ENCODE assay signal across 8 cellular contexts in genomic region chr2:202378001-202378400, GRCh38. TPM values are rescaled to one million over a fixed set of nuclear protein-coding genes. Genes with fewer than 3 reads are reported as not detected.
DNase-seq lines count a peak whose midpoint lies in the region; ATAC-seq and TF ChIP-seq lines count a peak whose summit lies in the region.

No MANE protein-coding gene starts in this region.

- H3K9me3 ChIP-seq in iPS-18a (ENCODE audit: control insufficient read depth, low read depth, low read length) = no peaks in the 10 kb centered on the region
- no peaks in the 10 kb centered on the region for H3K9me3 ChIP-seq in stomach

- H3K36me3 ChIP-seq in iPS-18a (ENCODE audit: control insufficient read depth, low read depth, low read length) (no peaks in the 10 kb centered on the region), stomach (no peaks in the 10 kb centered on the region)

- TF ChIP-seq POLR2A in stomach (IDR thresholded peaks at IDR 0.05) = no peak

- no peak for TF ChIP-seq CTCF in activated B cell treated with CpG ODN at 0.5 μM for 24 hours (IDR thresholded peaks at IDR 0.05)
- no peak for TF ChIP-seq CTCF in stomach (IDR thresholded peaks at IDR 0.05)

- H3K4me1 ChIP-seq in iPS-18a (ENCODE audit: control insufficient read depth, low read depth, low read length) = peaks cover 12% of the 10 kb centered on the region
- H3K4me1 ChIP-seq in stomach = peaks cover 11 to 54% (median 37%) of the 10 kb centered on the region in 4 donors

- H3K27me3 ChIP-seq in iPS-18a (ENCODE audit: control insufficient read depth, insufficient read depth, low read length) (peaks cover 5% of the 10 kb centered on the region), stomach (no peaks in the 10 kb centered on the region)

- peak overlapping the region; percentile 98 for H3K4me3 Mint-ChIP-seq in activated B cell treated with CpG ODN at 0.5 μM for 24 hours

- H3K36me3 Mint-ChIP-seq in activated B cell treated with CpG ODN at 0.5 μM for 24 hours (ENCODE audit: low read depth) = peaks cover 15% of the 10 kb centered on the region

- WGBS in stomach, 5 donors = 3 to 8% (median 5%) methylated on average over 4 of the region's 4 CpGs

- POLR2A ChIA-PET in activated B cell treated with CpG ODN at 0.5 μM for 24 hours (lab: Charles Lee) = interaction anchor here (1.5 kb wide), 1 partner anchor 534 kb away, joined by 5 read pairs; the partner anchor contains the start of genes CARF and WDR12

- peak overlapping the region; percentile 41 for H3K27ac Mint-ChIP-seq in activated B cell treated with CpG ODN at 0.5 μM for 24 hours

- H3K27ac ChIP-seq in iPS-18a (ENCODE audit: low read length) (no peak overlapping the region), stomach (peak overlapping the region in 4 of 5 donors; percentile 91 to 99 (median 98))

- no peaks in the 10 kb centered on the region for H3K9me3 Mint-ChIP-seq in activated B cell treated with CpG ODN at 0.5 μM for 24 hours

- intact Hi-C loops in activated B cell treated with CpG ODN at 0.5 μM for 24 hours (cut with micrococcal nuclease) (loop anchor here (5.0 to 10.0 kb wide), 4 partner anchors 346 to 926 kb away; partner anchors contain the start of genes CARF, FZD7, STRADB and TRAK2), stomach (cut with DNase I; ENCODE audit: low total_unique reads) (no loop called here)

- DNase-seq in NCI-H82 (lab: John Stamatoyannopoulos, UW) = peak; percentile 20
- no peak for DNase-seq in NCI-H82 treated with DMSO at 0.1 percent for 48 hours (lab: John Stamatoyannopoulos, UW; ENCODE audit: unreplicated experiment)
- no peak for DNase-seq in activated B cell treated with CpG ODN at 0.5 μM for 24 hours
- DNase-seq in stomach = no peak
- no peak for DNase-seq in amniotic stem cell (lab: John Stamatoyannopoulos, UW)
- no peak for DNase-seq in Ammon's horn (ENCODE audit: low spot score)
- no peak for DNase-seq in SW480 (ENCODE audit: low spot score)

- peak overlapping the region; percentile 78 for H3K9ac ChIP-seq in iPS-18a (ENCODE audit: low read length)

- peaks cover 28% of the 10 kb centered on the region for H3K4me1 Mint-ChIP-seq in activated B cell treated with CpG ODN at 0.5 μM for 24 hours

- TF ChIP-seq EP300 in stomach (IDR thresholded peaks at IDR 0.05) = no peak

- H3K27me3 Mint-ChIP-seq in activated B cell treated with CpG ODN at 0.5 μM for 24 hours = no peaks in the 10 kb centered on the region

- H3K4me3 ChIP-seq in iPS-18a (ENCODE audit: low read length) = peak overlapping the region; percentile 96
- peak overlapping the region; percentile 73 to 96 (median 90) for H3K4me3 ChIP-seq in stomach

- CTCF ChIA-PET in activated B cell treated with CpG ODN at 0.5 μM for 24 hours (lab: Charles Lee) = no interaction called here

- no peak for ATAC-seq in activated B cell treated with CpG ODN at 0.5 μM for 24 hours (ENCODE audit: low read depth)

RNA-seq across cellular contexts. Expression of gene BMPR2, which starts 1.9 kb away (rescaled TPM):
- total RNA-seq in activated B cell treated with CpG ODN at 0.5 μM for 24 hours (16.5 and 16.8 TPM in 2 replicates), stomach (10 to 100 TPM in 4 of 5 donors, 1 to 10 TPM in 1; 9.6 to 48.3 (median 31.4) TPM)
- 1 to 10 TPM; 2.8 to 5.6 (median 3.4) TPM for polyA plus RNA-seq in stomach
